In genomic region chr3:148604270-148605085, GRCh38 we compare ENCODE assay signal across 13 cellular contexts.
DNase-seq lines count a peak whose midpoint lies in the region; TF ChIP-seq lines count a peak whose summit lies in the region.
"Had no signal": no experiment of that assay in that cellular context is flagged by ENCODE, and none has a peak within 500 bp of the region (broad histone marks: within the 10 kb centered on the region; RNA-seq: fewer than 3 reads in every experiment).

No MANE protein-coding gene starts in this region.

- H3K9me3 Mint-ChIP-seq in Calu3 (ENCODE audit: low read depth, unreplicated experiment) = no peaks in the 10 kb centered on the region
- peaks cover 11% of the 10 kb centered on the region for H3K9me3 Mint-ChIP-seq in progenitor cell of endocrine pancreas (ENCODE audit: low read depth)
- H3K9me3 Mint-ChIP-seq in activated naive CD4-positive, alpha-beta T cell treated with anti-CD3 and anti-CD28 coated beads, Interleukin-2, amount 10 ng/mL, durations not matched to agents 7 days and 5 days = no peaks in the 10 kb centered on the region
- H3K9me3 Mint-ChIP-seq: activated T-cell treated with anti-CD3 and anti-CD28 coated beads, Interleukin-2, amount 50 U/mL, for 24 hours; memory B cell; T-helper 1 cell treated with Interleukin-12 subunit alpha and Interleukin-12 subunit beta and Interleukin-4 antibody, amounts not matched to agents 30 μg/mL and 1 μg/mL, for 36 hours had no signal

- no TSS peak for BruUV-seq in Calu3 (replicated peaks; lab: Mats Ljungman, UMichigan)

- H3K4me1 Mint-ChIP-seq in Calu3 (ENCODE audit: low read depth, unreplicated experiment) = peaks cover 38% of the 10 kb centered on the region
- peaks cover 55% of the 10 kb centered on the region for H3K4me1 Mint-ChIP-seq in progenitor cell of endocrine pancreas (ENCODE audit: low read depth)
- no peaks in the 10 kb centered on the region for H3K4me1 Mint-ChIP-seq in activated naive CD4-positive, alpha-beta T cell treated with anti-CD3 and anti-CD28 coated beads, Interleukin-2, amount 10 ng/mL, durations not matched to agents 7 days and 5 days
- H3K4me1 Mint-ChIP-seq: memory B cell had no signal

- intact Hi-C loops in Calu3 (cut with micrococcal nuclease; ENCODE audit: unreplicated experiment) = no loop called here

- H3K27me3 Mint-ChIP-seq in Calu3 (ENCODE audit: unreplicated experiment) = no peaks in the 10 kb centered on the region
- H3K27me3 Mint-ChIP-seq in progenitor cell of endocrine pancreas = no peaks in the 10 kb centered on the region
- no peaks in the 10 kb centered on the region for H3K27me3 Mint-ChIP-seq in activated naive CD4-positive, alpha-beta T cell treated with anti-CD3 and anti-CD28 coated beads, Interleukin-2, amount 10 ng/mL, durations not matched to agents 7 days and 5 days
- H3K27me3 Mint-ChIP-seq: activated T-cell treated with anti-CD3 and anti-CD28 coated beads, Interleukin-2, amount 50 U/mL, for 24 hours; memory B cell had no signal

- H3K36me3 Mint-ChIP-seq in Calu3 (ENCODE audit: insufficient read depth, unreplicated experiment) = peaks cover 10% of the 10 kb centered on the region
- peaks cover 4% of the 10 kb centered on the region for H3K36me3 Mint-ChIP-seq in progenitor cell of endocrine pancreas (ENCODE audit: insufficient read depth)
- no peaks in the 10 kb centered on the region for H3K36me3 Mint-ChIP-seq in activated naive CD4-positive, alpha-beta T cell treated with anti-CD3 and anti-CD28 coated beads, Interleukin-2, amount 10 ng/mL, durations not matched to agents 7 days and 5 days
- H3K36me3 Mint-ChIP-seq: memory B cell had no signal

- no peak for TF ChIP-seq CTCF in Calu3 (IDR thresholded peaks at IDR 0.05; ENCODE audit: unreplicated experiment)
- TF ChIP-seq CTCF in progenitor cell of endocrine pancreas (IDR thresholded peaks at IDR 0.05; ENCODE audit: unreplicated experiment) = no peak

- H3K27ac Mint-ChIP-seq in Calu3 (ENCODE audit: unreplicated experiment) = no peak overlapping the region
- H3K27ac Mint-ChIP-seq in progenitor cell of endocrine pancreas = peak overlapping the region; percentile 79
- no peak overlapping the region for H3K27ac Mint-ChIP-seq in activated naive CD4-positive, alpha-beta T cell treated with anti-CD3 and anti-CD28 coated beads, Interleukin-2, amount 10 ng/mL, durations not matched to agents 7 days and 5 days
- H3K27ac Mint-ChIP-seq: activated T-cell treated with anti-CD3 and anti-CD28 coated beads, Interleukin-2, amount 50 U/mL, for 24 hours; memory B cell; T-helper 1 cell treated with Interleukin-12 subunit alpha and Interleukin-12 subunit beta and Interleukin-4 antibody, amounts not matched to agents 30 μg/mL and 1 μg/mL, for 36 hours had no signal

- peak; percentile 19 for DNase-seq in Calu3
- peak; percentile 72 for DNase-seq in LHCN-M2 (ENCODE audit: low read depth)
- DNase-seq in fibroblast of peridontal ligament (ENCODE audit: extremely low read depth) = peak; percentile 40
- no peak for DNase-seq in progenitor cell of endocrine pancreas (ENCODE audit: low spot score, unreplicated experiment)
- DNase-seq in activated T-cell treated with anti-CD3 and anti-CD28 coated beads for 4 hours = no peak
- DNase-seq in germinal center (ENCODE audit: low spot score) = no peak
- no peak for DNase-seq in activated naive CD4-positive, alpha-beta T cell treated with anti-CD3 and anti-CD28 coated beads, Interleukin-2, amount 10 ng/mL, durations not matched to agents 7 days and 5 days
- DNase-seq in activated CD4-positive, alpha-beta T cell treated with anti-CD3 and anti-CD28 coated beads for 4 hours = no peak
- DNase-seq: activated T-cell treated with anti-CD3 and anti-CD28 coated beads, Interleukin-2, amount 50 U/mL, for 24 hours; amniotic stem cell; spleen had no signal

- CTCF ChIA-PET in Calu3 (lab: Charles Lee) = interaction anchor here (0.7 to 1.4 kb wide), 2 partner anchors 11 to 1995 kb away, joined by 3 to 6 read pairs; no protein-coding TSS in a partner anchor
- CTCF ChIA-PET in activated naive CD4-positive, alpha-beta T cell treated with anti-CD3 and anti-CD28 coated beads, Interleukin-2, amount 10 ng/mL, durations not matched to agents 7 days and 5 days (lab: Charles Lee) = no interaction called here

- H3K4me3 Mint-ChIP-seq in Calu3 (ENCODE audit: low read depth, unreplicated experiment) (no peak overlapping the region), progenitor cell of endocrine pancreas (ENCODE audit: low read depth) (peak overlapping the region; percentile 10)
- H3K4me3 Mint-ChIP-seq in activated naive CD4-positive, alpha-beta T cell treated with anti-CD3 and anti-CD28 coated beads, Interleukin-2, amount 10 ng/mL, durations not matched to agents 7 days and 5 days = no peak overlapping the region
- H3K4me3 Mint-ChIP-seq: activated T-cell treated with anti-CD3 and anti-CD28 coated beads, Interleukin-2, amount 50 U/mL, for 24 hours; memory B cell; T-helper 1 cell treated with Interleukin-12 subunit alpha and Interleukin-12 subunit beta and Interleukin-4 antibody, amounts not matched to agents 30 μg/mL and 1 μg/mL, for 36 hours had no signal

Comparison
In these comparisons a context has a peak if more than half of its experiments do, and no peak if none do; other contexts are left out.
1. DNase-seq: peak in Calu3 (single experiment), LHCN-M2 (single experiment) and fibroblast of peridontal ligament (single experiment); none in progenitor cell of endocrine pancreas (single experiment), activated T-cell treated with anti-CD3 and anti-CD28 coated beads for 4 hours (single experiment), germinal center (single experiment), activated naive CD4-positive, alpha-beta T cell treated with anti-CD3 and anti-CD28 coated beads, Interleukin-2, amount 10 ng/mL, durations not matched to agents 7 days and 5 days (single experiment) and activated CD4-positive, alpha-beta T cell treated with anti-CD3 and anti-CD28 coated beads for 4 hours (0 of 2).